ENCODE assay signal across 8 cellular contexts in the genomic region with DNA sequence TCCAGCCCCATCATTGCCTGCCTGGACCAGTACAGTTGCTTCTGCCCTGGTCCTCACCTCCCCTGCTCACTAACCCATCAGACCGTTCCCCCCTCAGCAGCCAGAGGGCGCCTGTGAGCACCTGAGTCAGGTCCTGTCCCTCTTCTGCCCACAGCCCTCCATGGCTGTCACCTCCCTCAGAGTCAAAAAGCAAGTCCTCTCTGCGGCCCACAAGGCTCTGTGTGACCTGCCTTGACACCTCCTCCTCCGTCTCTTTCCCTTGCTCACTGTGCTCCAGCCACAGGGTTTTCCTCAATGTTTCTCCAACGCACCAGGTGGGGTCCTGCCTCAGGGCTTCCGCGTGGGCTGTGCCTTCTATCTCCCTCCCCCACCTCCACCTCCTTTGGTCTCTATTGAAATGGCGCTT. TPM values are rescaled to one million over a fixed set of nuclear protein-coding genes. Genes with fewer than 3 reads are reported as not detected.
DNase-seq lines count a peak whose midpoint lies in the region; ATAC-seq, FAIRE-seq and TF ChIP-seq lines count a peak whose summit lies in the region.

No MANE protein-coding gene starts in this region.

- H3K36me3 ChIP-seq in bronchial epithelial cell (ENCODE audit: control insufficient read depth, insufficient read depth, low read length) (no peaks in the 10 kb centered on the region), mucosa of descending colon (ENCODE audit: low read depth) (no peaks in the 10 kb centered on the region), upper lobe of left lung (no peaks in the 10 kb centered on the region)

- H3K4me3 ChIP-seq in bronchial epithelial cell (ENCODE audit: low read depth, low read length) (no peak overlapping the region), mucosa of descending colon (no peak overlapping the region), upper lobe of left lung (no peak overlapping the region)

- FAIRE-seq in GM18507 (lab: Jason Lieb, UNC) (peak; percentile 61), bronchial epithelial cell (lab: Jason Lieb, UNC) (no peak)

- no peaks in the 10 kb centered on the region for H3K4me1 Mint-ChIP-seq in T-helper 2 cell treated with Interferon-gamma antibody and Interleukin-4, amounts not matched to agents 5 μg/mL and 100 μg/mL, for 36 hours (ENCODE audit: low read depth)

- H3K9me3 ChIP-seq in mucosa of descending colon (no peaks in the 10 kb centered on the region), upper lobe of left lung (no peaks in the 10 kb centered on the region)

- no peaks in the 10 kb centered on the region for H3K27me3 ChIP-seq in bronchial epithelial cell (ENCODE audit: control insufficient read depth, insufficient read depth, low read length)
- H3K27me3 ChIP-seq in upper lobe of left lung: no peaks in the 10 kb centered on the region

- no peak for TF ChIP-seq POLR2A in upper lobe of left lung (IDR thresholded peaks at IDR 0.05)

- H3K4me3 Mint-ChIP-seq in T-helper 2 cell treated with Interferon-gamma antibody and Interleukin-4, amounts not matched to agents 5 μg/mL and 100 μg/mL, for 36 hours: no peak overlapping the region

- peak; percentile 40 for DNase-seq in AG08395 (ENCODE audit: low spot score)
- DNase-seq in GM18507 (ENCODE audit: extremely low spot score, insufficient read length, low read depth): no peak
- DNase-seq in T-helper 2 cell treated with Interferon-gamma antibody and Interleukin-4, amounts not matched to agents 5 μg/mL and 100 μg/mL, for 36 hours (ENCODE audit: low spot score): peak; percentile 37
- DNase-seq in bronchial epithelial cell (ENCODE audit: low read depth): peak; percentile 20
- DNase-seq in mucosa of descending colon: peak in 2 of 3 donors; percentile 65 to 74
- DNase-seq in upper lobe of left lung: peak in 1 of 2 donors; percentile 34

- no peaks in the 10 kb centered on the region for H3K36me3 Mint-ChIP-seq in T-helper 2 cell treated with Interferon-gamma antibody and Interleukin-4, amounts not matched to agents 5 μg/mL and 100 μg/mL, for 36 hours (ENCODE audit: low read depth)

- ATAC-seq in mucosa of descending colon: peak; percentile 59
- peak in 1 of 2 donors; percentile 52 for ATAC-seq in upper lobe of left lung (ENCODE audit: low FRiP score in 2 of 2)
- ATAC-seq in GM19455 (IDR thresholded peaks at IDR 0.05; ENCODE audit: unreplicated experiment): no peak
- ATAC-seq in HG02938 (IDR thresholded peaks at IDR 0.05; ENCODE audit: unreplicated experiment): no peak

- WGBS in upper lobe of left lung, 2 donors: 31% methylated on average over 8 of the region's 8 CpGs

- H3K4me1 ChIP-seq in mucosa of descending colon (ENCODE audit: low read depth) (no peaks in the 10 kb centered on the region), upper lobe of left lung (no peaks in the 10 kb centered on the region)

- peaks cover 6% of the 10 kb centered on the region for H3K9me3 Mint-ChIP-seq in T-helper 2 cell treated with Interferon-gamma antibody and Interleukin-4, amounts not matched to agents 5 μg/mL and 100 μg/mL, for 36 hours

- no peak overlapping the region for H3K27ac ChIP-seq in upper lobe of left lung

- TF ChIP-seq CTCF in bronchial epithelial cell (IDR thresholded peaks at IDR 0.05; ENCODE audit: insufficient read depth, low read length, severe bottlenecking): peak; percentile 72
- peak; percentile 29 for TF ChIP-seq CTCF in mucosa of descending colon (IDR thresholded peaks at IDR 0.05)
- peak in 4 of 6 experiments; percentile 31 to 39 (median 36) for TF ChIP-seq CTCF in upper lobe of left lung (IDR thresholded peaks at IDR 0.05)

- TF ChIP-seq EP300 in upper lobe of left lung (IDR thresholded peaks at IDR 0.05): no peak

- no peaks in the 10 kb centered on the region for H3K27me3 Mint-ChIP-seq in T-helper 2 cell treated with Interferon-gamma antibody and Interleukin-4, amounts not matched to agents 5 μg/mL and 100 μg/mL, for 36 hours (ENCODE audit: low read depth)

- intact Hi-C loops in mucosa of descending colon (cut with DNase I, micrococcal nuclease): no loop called here

- H3K27ac Mint-ChIP-seq in T-helper 2 cell treated with Interferon-gamma antibody and Interleukin-4, amounts not matched to agents 5 μg/mL and 100 μg/mL, for 36 hours: no peak overlapping the region

RNA-seq across cellular contexts. Expression of a gene that starts 29.4 kb away (rescaled TPM):
- total RNA-seq in bronchial epithelial cell (7.4 and 10.3 TPM in 2 replicates), mucosa of descending colon (100 to 1,000 TPM in 1 of 3 donors, 10 to 100 TPM in 1, 1 to 10 TPM in 1; 7.2 to 131 (median 22.5) TPM), upper lobe of left lung (100 to 1,000 TPM in 4 of 6 donors, 10 to 100 TPM in 2; 85.6 to 325 (median 146) TPM)
